Comparison of ENCODE assay signal across 6 cellular contexts in genomic region chr19:17337675-17338439, GRCh38. TPM values are rescaled to one million over a fixed set of nuclear protein-coding genes. Genes with fewer than 3 reads are reported as not detected.
DNase-seq lines count a peak whose midpoint lies in the region; ATAC-seq and TF ChIP-seq lines count a peak whose summit lies in the region.

No MANE protein-coding gene starts in this region.

- peak overlapping the region; percentile 94 for H3K27ac Mint-ChIP-seq in T-cell

- ATAC-seq in GM21528 (IDR thresholded peaks at IDR 0.05; ENCODE audit: low FRiP score, unreplicated experiment) (peak; percentile 4), T-cell (replicated peaks in 1 of 4) (peak; percentile 3 to 8 (median 4)), heart right ventricle (no peak)

- peak overlapping the region in 9 of 10 donors; percentile 66 to 95 (median 93) for H3K27ac ChIP-seq in heart right ventricle
- peak overlapping the region; percentile 82 for H3K27ac ChIP-seq in substantia nigra (ENCODE audit: low read depth, low read length, poor library complexity, severe bottlenecking)

- H3K9me3 ChIP-seq in heart right ventricle, result no peaks in the 10 kb centered on the region

- no peaks in the 10 kb centered on the region for H3K9me3 Mint-ChIP-seq in T-cell

- peaks cover 8 to 45% (median 36%) of the 10 kb centered on the region in 9 donors for H3K4me1 ChIP-seq in heart right ventricle

- CTCF ChIA-PET in T-cell (lab: Charles Lee), result no interaction called here

- no peaks in the 10 kb centered on the region for H3K27me3 ChIP-seq in heart right ventricle

- H3K27me3 Mint-ChIP-seq in T-cell, result no peaks in the 10 kb centered on the region

- WGBS in heart right ventricle, 2 donors, result 9 to 13% methylated on average over 52 of the region's 52 CpGs

- POLR2A ChIA-PET in T-cell (lab: Charles Lee), result interaction anchor here in 1 of 2 donors (0.5 kb wide), 1 partner anchor 10 kb away, joined by 4 read pairs; no protein-coding TSS in a partner anchor

- peaks cover 34 to 41% (median 40%) of the 10 kb centered on the region in 3 donors for H3K4me1 Mint-ChIP-seq in T-cell

- no peaks in the 10 kb centered on the region for H3K36me3 Mint-ChIP-seq in T-cell

- no peak for TF ChIP-seq CTCF in heart right ventricle (IDR thresholded peaks at IDR 0.05)

- H3K4me3 Mint-ChIP-seq in T-cell, result peak overlapping the region; percentile 84 to 92 (median 87)

- H3K4me3 ChIP-seq in heart right ventricle, result peak overlapping the region; percentile 61 to 84 (median 77)

- H3K36me3 ChIP-seq in heart right ventricle, result peaks cover 0 to 17% (median 0%) of the 10 kb centered on the region in 9 donors

- intact Hi-C loops in heart right ventricle (cut with DNase I), result loop anchor here in 1 of 10 donors (2.0 kb wide), 1 partner anchor 33 kb away; the partner anchor contains the start of gene MRPL34

- DNase-seq in T-cell (peak in 16 of 34 experiments; percentile 16 to 45 (median 32)), heart right ventricle (no peak), substantia nigra (lab: John Stamatoyannopoulos, UW) (no peak), NCI-H510A treated with DMSO at 0.1 percent for 48 hours (lab: John Stamatoyannopoulos, UW) (no peak), foreskin melanocyte (no peak)

RNA-seq across cellular contexts. Expression of gene GTPBP3, which starts 0.5 kb away (rescaled TPM):
- 10 to 100 TPM; 31.9 to 72.5 (median 65.7) TPM for total RNA-seq in T-cell
- 10 to 100 TPM in 4 of 10 donors, 1 to 10 TPM in 6; 8.0 to 12.4 (median 9.8) TPM for total RNA-seq in heart right ventricle
- polyA plus RNA-seq in heart right ventricle, result 10 to 100 TPM in 1 of 2 donors, 1 to 10 TPM in 1; 8.9 to 12.8 TPM

RNA-seq across cellular contexts. Expression of gene ANO8, which starts 3.2 kb away (rescaled TPM):
- total RNA-seq in T-cell (10 to 100 TPM; 18.3 to 27.4 (median 24.9) TPM), heart right ventricle (10 to 100 TPM in 3 of 10 donors, 1 to 10 TPM in 7; 6.2 to 11.7 (median 8.0) TPM)
- 10 to 100 TPM in 1 of 2 donors, 1 to 10 TPM in 1; 3.3 to 14.6 TPM for polyA plus RNA-seq in heart right ventricle

RNA-seq across cellular contexts. Expression of gene DDA1, which starts 28.5 kb away (rescaled TPM):
- total RNA-seq in T-cell (10 to 100 TPM; 37.3 to 51.7 (median 42.0) TPM), heart right ventricle (10 to 100 TPM; 24.0 to 39.7 (median 34.7) TPM)
- 10 to 100 TPM; 20.4 to 85.7 TPM for polyA plus RNA-seq in heart right ventricle

RNA-seq across cellular contexts. Expression of gene MRPL34, which starts 32.2 kb away (rescaled TPM):
- total RNA-seq in T-cell (10 to 100 TPM; 37.6 to 87.0 (median 69.3) TPM), heart right ventricle (100 to 1,000 TPM; 122 to 259 (median 151) TPM)
- 100 to 1,000 TPM; 157 to 301 TPM for polyA plus RNA-seq in heart right ventricle

RNA-seq across cellular contexts. Expression of gene ABHD8, which starts 34.6 kb away (rescaled TPM):
- 10 to 100 TPM in 3 of 5 donors, 1 to 10 TPM in 2; 5.3 to 12.4 (median 11.3) TPM for total RNA-seq in T-cell
- 10 to 100 TPM in 2 of 10 donors, 1 to 10 TPM in 8; 6.0 to 16.9 (median 7.9) TPM for total RNA-seq in heart right ventricle
- polyA plus RNA-seq in heart right ventricle, result 10 to 100 TPM in 1 of 2 donors, 1 to 10 TPM in 1; 8.7 to 16.6 TPM

Comparison
In these comparisons a context has a peak if more than half of its experiments do, and no peak if none do; other contexts are left out.
1. ATAC-seq: peak in GM21528 (single experiment) and T-cell (4 of 4); none in heart right ventricle (0 of 8).